1 cellular context compared by ENCODE assay signal in genomic region chr12:117129391-117129790, GRCh38.
TF ChIP-seq lines count a peak whose summit lies in the region.

No MANE protein-coding gene starts in this region.

TF ChIP-seq in HEK293, 187 proteins besides CTCF, POLR2A, EP300 and RAD21:
- no peak for TF ChIP-seq HIC1 (tag by site-specific recombination; IDR thresholded peaks at IDR 0.05)
- 0 out of 2 replicates have a peak, but pooled peaks have one; percentile 16 for TF ChIP-seq SCRT2 (tag by site-specific recombination; IDR thresholded peaks at IDR 0.05)
TF ChIP-seq in HEK293: peak in this region for 1.
